In the genomic region with DNA sequence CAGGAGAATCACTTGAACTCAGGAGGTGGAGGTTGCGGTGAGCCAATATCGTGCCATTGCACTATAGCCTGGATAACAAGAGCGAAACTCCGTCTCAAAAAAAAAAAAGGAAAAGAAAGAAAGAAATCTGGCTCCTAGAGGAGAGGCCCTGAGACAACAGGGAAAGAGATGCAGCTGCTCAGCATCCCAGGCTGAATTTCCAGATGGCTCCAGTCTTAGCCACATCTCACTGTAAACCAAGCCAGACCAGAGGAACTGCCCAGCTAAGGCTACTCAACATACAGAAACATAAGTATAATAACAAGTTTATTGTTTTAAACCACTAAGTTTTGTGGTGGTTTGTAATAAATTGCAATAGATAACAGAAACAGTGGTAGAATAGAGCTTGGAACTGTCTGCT, we compare ENCODE assay signal across 15 cellular contexts. TPM values are rescaled to one million over a fixed set of nuclear protein-coding genes. Genes with fewer than 3 reads are reported as not detected.
DNase-seq lines count a peak whose midpoint lies in the region; ATAC-seq and TF ChIP-seq lines count a peak whose summit lies in the region.
"Had no signal": no experiment of that assay in that cellular context is flagged by ENCODE, and none has a peak within 500 bp of the region (broad histone marks: within the 10 kb centered on the region; RNA-seq: fewer than 3 reads in every experiment).

No MANE protein-coding gene starts in this region.

- in situ Hi-C loops in IMR-90 (cut with MboI; ENCODE audit: low sequenced_read_pairs), result no loop called here

- H3K9me3 ChIP-seq in DND-41 (ENCODE audit: insufficient read depth, low read length, severe bottlenecking) (peaks cover 7% of the 10 kb centered on the region), IMR-90 (ENCODE audit: control insufficient read depth, insufficient read depth, low read length) (no peaks in the 10 kb centered on the region), left lung (no peaks in the 10 kb centered on the region), esophagus muscularis mucosa (no peaks in the 10 kb centered on the region)

- H2BK15ac ChIP-seq in IMR-90 (ENCODE audit: low read depth, low read length), result no peak overlapping the region

- no peak overlapping the region for H2AFZ ChIP-seq in DND-41 (ENCODE audit: low read depth, low read length)
- H2AFZ ChIP-seq in IMR-90 (replicated peaks; ENCODE audit: low read length, poor library complexity), result no peak overlapping the region
- H2AFZ ChIP-seq: GM23338 had no signal

- no peak overlapping the region for H2AK9ac ChIP-seq in IMR-90 (replicated peaks; ENCODE audit: low read depth, low read length, poor library complexity)

- H2BK5ac ChIP-seq in IMR-90 (ENCODE audit: low read depth, low read length, poor library complexity, severe bottlenecking), result no peak overlapping the region

- H4K5ac ChIP-seq in IMR-90 (ENCODE audit: low read depth, low read length), result no peak overlapping the region

- no peak overlapping the region for H3K4ac ChIP-seq in IMR-90 (ENCODE audit: low read depth, low read length)

- intact Hi-C loops in IMR-90 (cut with micrococcal nuclease), result no loop called here
- intact Hi-C loops in left lung (cut with DNase I), result no loop called here
- intact Hi-C loops in esophagus muscularis mucosa (cut with DNase I), result no loop called here

- H3K27ac ChIP-seq in DND-41 (ENCODE audit: low read length) (peak overlapping the region; percentile 26; the same call in 1 of the 2 replicates), IMR-90 (ENCODE audit: insufficient read depth, low read length) (peak overlapping the region; percentile 16; the same call in 1 of the 2 replicates), left lung (peak overlapping the region in 1 of 2 donors; percentile 48), esophagus muscularis mucosa (replicated peaks in 1 of 4) (no peak overlapping the region)

- no peaks in the 10 kb centered on the region for H3K27me3 ChIP-seq in DND-41 (ENCODE audit: insufficient read depth, low read length, poor library complexity)
- no peaks in the 10 kb centered on the region; the same call in 1 of the 2 replicates for H3K27me3 ChIP-seq in IMR-90 (ENCODE audit: control insufficient read depth, insufficient read depth, low read length)
- H3K27me3 ChIP-seq in left lung, result no peaks in the 10 kb centered on the region
- H3K27me3 ChIP-seq in esophagus muscularis mucosa, result no peaks in the 10 kb centered on the region

- H4K20me1 ChIP-seq in DND-41 (ENCODE audit: insufficient read depth, low read length) (no peaks in the 10 kb centered on the region), IMR-90 (ENCODE audit: insufficient read depth, low read length) (no peaks in the 10 kb centered on the region)

- H2AK5ac ChIP-seq in IMR-90 (ENCODE audit: low read depth, low read length), result no peak overlapping the region

- no peak overlapping the region for H4K8ac ChIP-seq in IMR-90 (ENCODE audit: low read depth in 2 of 2, low read length in 2 of 2)

- no peak overlapping the region for H2BK20ac ChIP-seq in IMR-90 (ENCODE audit: low read depth, low read length)

- H3K18ac ChIP-seq in IMR-90 (ENCODE audit: low read depth, low read length), result no peak overlapping the region; the same call in 1 of the 2 replicates

- no peaks in the 10 kb centered on the region for H3K9me1 ChIP-seq in IMR-90 (ENCODE audit: insufficient read depth, low read length)

- 14% methylated on average over 4 of the region's 4 CpGs; no CpG with 5 or more reads in 1 of the 2 experiments for WGBS in IMR-90 (ENCODE audit: extremely low coverage in 2 of 2, insufficient read length in 1 of 2), 2 experiments
- 77% methylated on average over 4 of the region's 4 CpGs for WGBS in esophagus muscularis mucosa

- H3K36me3 ChIP-seq in DND-41 (ENCODE audit: insufficient read depth, low read length) (no peaks in the 10 kb centered on the region), IMR-90 (ENCODE audit: control insufficient read depth, insufficient read depth, low read length) (no peaks in the 10 kb centered on the region), left lung (no peaks in the 10 kb centered on the region), esophagus muscularis mucosa (no peaks in the 10 kb centered on the region)

- dilution Hi-C loops in IMR-90 (cut with HindIII; ENCODE audit: low sequenced_read_pairs, unreplicated experiment), result no loop called here

- no peak overlapping the region for H2BK120ac ChIP-seq in IMR-90 (ENCODE audit: low read depth, low read length)

- peaks cover 46% of the 10 kb centered on the region for H3K4me1 ChIP-seq in DND-41 (ENCODE audit: insufficient read depth, low read length)
- peaks cover 2% of the 10 kb centered on the region; the same call in 1 of the 2 replicates for H3K4me1 ChIP-seq in IMR-90 (ENCODE audit: control insufficient read depth, insufficient read depth, low read length)
- H3K4me1 ChIP-seq in left lung, result no peaks in the 10 kb centered on the region
- H3K4me1 ChIP-seq in esophagus muscularis mucosa, result peaks cover 0 to 5% (median under 1%) of the 10 kb centered on the region in 4 donors

- no peak overlapping the region for H3K14ac ChIP-seq in IMR-90 (replicated peaks; ENCODE audit: low read depth, low read length)

- H3K9ac ChIP-seq in DND-41 (ENCODE audit: low read depth, low read length) (no peak overlapping the region), IMR-90 (ENCODE audit: low read depth, low read length) (no peak overlapping the region)

- H3K23ac ChIP-seq in IMR-90 (ENCODE audit: low read depth, low read length), result no peak overlapping the region

- POLR2A ChIA-PET in IMR-90 (lab: Charles Lee; ENCODE audit: unreplicated experiment), result no interaction called here

- no peak for TF ChIP-seq EP300 in esophagus muscularis mucosa (IDR thresholded peaks at IDR 0.05)

- peaks cover 15% of the 10 kb centered on the region for H3K79me2 ChIP-seq in DND-41 (ENCODE audit: insufficient read depth, low read length)

- DNase-seq in DND-41 (peak; percentile 3), IMR-90 (no peak), left lung (no peak), esophagus muscularis mucosa (ENCODE audit: extremely low spot score) (no peak)
- DNase-seq: C1 segment of cervical spinal cord; Calu3; CD4-positive, alpha-beta memory T cell; COR-L47; DMS53; DMS79 treated with DMSO at 0.1 percent for 48 hours; H9 had no signal

- no peak for TF ChIP-seq CTCF in DND-41 (IDR thresholded peaks at IDR 0.05; ENCODE audit: borderline replicate concordance, extremely low read depth, low read length, poor library complexity, severe bottlenecking)
- no peak for TF ChIP-seq CTCF in IMR-90 (conservative IDR thresholded peaks at IDR 0.05; ENCODE audit: low read depth, low read length)
- TF ChIP-seq CTCF in left lung (IDR thresholded peaks at IDR 0.05), result no peak
- TF ChIP-seq CTCF in esophagus muscularis mucosa (IDR thresholded peaks at IDR 0.05), result no peak

- H3K4me2 ChIP-seq in DND-41 (ENCODE audit: insufficient read depth, low read length) (no peak overlapping the region), IMR-90 (ENCODE audit: low read depth, low read length) (no peak overlapping the region)
- H3K4me2 ChIP-seq: GM23338 had no signal

- no peak for ATAC-seq in DND-41 (ENCODE audit: insufficient read depth, low read depth)
- ATAC-seq in IMR-90 (ENCODE audit: low read depth), result peak; percentile 68
- ATAC-seq in left lung, result peak; percentile 81
- ATAC-seq in GM19035 (IDR thresholded peaks at IDR 0.05; ENCODE audit: unreplicated experiment), result no peak
- ATAC-seq in GM21526 (IDR thresholded peaks at IDR 0.05; ENCODE audit: low FRiP score, unreplicated experiment), result no peak
- ATAC-seq: GM23338, HCT116 had no signal

- no TSS peak for BruUV-seq in IMR-90 (replicated peaks; lab: Mats Ljungman, UMichigan)

- H3K56ac ChIP-seq in IMR-90 (ENCODE audit: extremely low read depth, insufficient read depth, low read length), result no peak overlapping the region

- no peaks in the 10 kb centered on the region for H3K79me1 ChIP-seq in IMR-90 (ENCODE audit: low read depth in 1 of 2, low read length in 2 of 2)

- H3K4me3 ChIP-seq in DND-41 (ENCODE audit: low read depth in 1 of 2, low read length in 2 of 2) (no peak overlapping the region), IMR-90 (ENCODE audit: insufficient read depth, low read depth, low read length) (no peak overlapping the region), left lung (no peak overlapping the region), esophagus muscularis mucosa (no peak overlapping the region)
- H3K4me3 ChIP-seq: GM23338 had no signal

- no peak for TF ChIP-seq RAD21 in IMR-90 (IDR thresholded peaks at IDR 0.05; ENCODE audit: low read length)

- CTCF ChIA-PET in IMR-90 (lab: Yijun Ruan, JAX), result no interaction called here

- H4K91ac ChIP-seq in IMR-90 (ENCODE audit: insufficient read depth, low read depth, low read length), result no peak overlapping the region

- TF ChIP-seq POLR2A in IMR-90 (IDR thresholded peaks at IDR 0.05; ENCODE audit: low read depth, low read length) (no peak), esophagus muscularis mucosa (IDR thresholded peaks at IDR 0.05; ENCODE audit: low read depth) (no peak)

TF ChIP-seq in IMR-90, 13 proteins besides CTCF, POLR2A, EP300 and RAD21:
- TF ChIP-seq RCOR1 (IDR thresholded peaks at IDR 0.05; ENCODE audit: insufficient replicate concordance, low read length) (no peak), MXI1 (IDR thresholded peaks at IDR 0.05; ENCODE audit: borderline replicate concordance, low read depth, low read length) (no peak)
- TF ChIP-seq, protein P1, sequence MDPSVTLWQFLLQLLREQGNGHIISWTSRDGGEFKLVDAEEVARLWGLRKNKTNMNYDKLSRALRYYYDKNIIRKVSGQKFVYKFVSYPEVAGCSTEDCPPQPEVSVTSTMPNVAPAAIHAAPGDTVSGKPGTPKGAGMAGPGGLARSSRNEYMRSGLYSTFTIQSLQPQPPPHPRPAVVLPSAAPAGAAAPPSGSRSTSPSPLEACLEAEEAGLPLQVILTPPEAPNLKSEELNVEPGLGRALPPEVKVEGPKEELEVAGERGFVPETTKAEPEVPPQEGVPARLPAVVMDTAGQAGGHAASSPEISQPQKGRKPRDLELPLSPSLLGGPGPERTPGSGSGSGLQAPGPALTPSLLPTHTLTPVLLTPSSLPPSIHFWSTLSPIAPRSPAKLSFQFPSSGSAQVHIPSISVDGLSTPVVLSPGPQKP (IDR thresholded peaks at IDR 0.05; ENCODE audit: borderline replicate concordance, low read depth, low read length), result no peak

RNA-seq across cellular contexts. Expression of gene TASP1, which starts 38.5 kb away (rescaled TPM):
- total RNA-seq in IMR-90 (2012; rRNA removed) (7.9 and 9.7 TPM in 2 replicates), left lung (10 to 100 TPM; 12.9 to 15.0 TPM), esophagus muscularis mucosa (10 to 100 TPM; 11.6 to 15.7 (median 13.0) TPM)
- polyA plus RNA-seq in IMR-90 (2012; rRNA removed), result 3.2 and 3.9 TPM in 2 replicates
- polyA plus RNA-seq in IMR-90 (2012; cell fraction: cytosol; rRNA removed), result 1.2 and 2.0 TPM in 2 replicates
- 1.2 and 4.4 TPM in 2 replicates for polyA plus RNA-seq in IMR-90 (2012; cell fraction: nucleus; rRNA removed; ENCODE audit: low replicate concordance)

Comparison
In these comparisons a context has a peak if more than half of its experiments do, and no peak if none do; other contexts are left out.
1. ATAC-seq: peak in IMR-90 (single experiment) and left lung (single experiment); none in DND-41 (single experiment), GM19035 (single experiment) and GM21526 (single experiment).
2. H3K27ac ChIP-seq: peak in DND-41 (single experiment) and IMR-90 (single experiment); none in esophagus muscularis mucosa (0 of 4).